ENCODE assay signal across 8 cellular contexts in genomic region chr5:75734913-75735789, GRCh38. TPM values are rescaled to one million over a fixed set of nuclear protein-coding genes. Genes with fewer than 3 reads are reported as not detected.
DNase-seq lines count a peak whose midpoint lies in the region; ATAC-seq and TF ChIP-seq lines count a peak whose summit lies in the region.

No MANE protein-coding gene starts in this region.

- no peaks in the 10 kb centered on the region for H3K36me3 Mint-ChIP-seq in activated CD8-positive, alpha-beta T cell treated with anti-CD3 and anti-CD28 coated beads, Interleukin-2, amount 10 ng/mL, durations not matched to agents 7 days and 5 days (ENCODE audit: low read depth)

- no peak overlapping the region for H2AFZ ChIP-seq in KMS-11 (ENCODE audit: low read depth)

- peaks cover 7% of the 10 kb centered on the region for H3K27me3 Mint-ChIP-seq in activated CD8-positive, alpha-beta T cell treated with anti-CD3 and anti-CD28 coated beads, Interleukin-2, amount 10 ng/mL, durations not matched to agents 7 days and 5 days (ENCODE audit: low read depth)

- no peaks in the 10 kb centered on the region for H3K9me3 Mint-ChIP-seq in activated CD8-positive, alpha-beta T cell treated with anti-CD3 and anti-CD28 coated beads, Interleukin-2, amount 10 ng/mL, durations not matched to agents 7 days and 5 days (ENCODE audit: insufficient read depth)

- H3K79me2 ChIP-seq in KMS-11 (ENCODE audit: insufficient read depth, low read depth): no peaks in the 10 kb centered on the region

- CTCF ChIA-PET in activated CD8-positive, alpha-beta T cell treated with anti-CD3 and anti-CD28 coated beads, Interleukin-2, amount 10 ng/mL, durations not matched to agents 7 days and 5 days (lab: Charles Lee): interaction anchor here (1.1 kb wide), 1 partner anchor 337 kb away, joined by 3 read pairs; no protein-coding TSS in a partner anchor

- H3K9me3 ChIP-seq in heart right ventricle: peaks cover 0 to 11% (median 0%) of the 10 kb centered on the region in 11 donors

- POLR2A ChIA-PET in activated CD8-positive, alpha-beta T cell treated with anti-CD3 and anti-CD28 coated beads, Interleukin-2, amount 10 ng/mL, durations not matched to agents 7 days and 5 days (lab: Charles Lee): no interaction called here

- intact Hi-C loops in heart right ventricle (cut with DNase I): loop anchor here in 7 of 10 donors (1.0 to 10.0 kb wide), 6 partner anchors 440 to 522 kb away; no protein-coding TSS in a partner anchor
- intact Hi-C loops in Right ventricle myocardium inferior (cut with DNase I): loop anchor here (2.0 to 5.0 kb wide), 2 partner anchors 440 to 522 kb away; no protein-coding TSS in a partner anchor

- DNase-seq in heart right ventricle: peak in 1 of 2 donors; percentile 13
- DNase-seq in Right ventricle myocardium inferior (ENCODE audit: missing footprints): no peak
- DNase-seq in activated CD8-positive, alpha-beta T cell treated with anti-CD3 and anti-CD28 coated beads, Interleukin-2, amount 10 ng/mL, durations not matched to agents 7 days and 5 days: peak; percentile 29
- peak; percentile 43 for DNase-seq in iPS-NIHi7 (ENCODE audit: extremely low spot score)
- DNase-seq in amniotic stem cell (lab: John Stamatoyannopoulos, UW): no peak

- H3K4me1 ChIP-seq in heart right ventricle (no peaks in the 10 kb centered on the region), KMS-11 (ENCODE audit: low read depth, poor library complexity, severe bottlenecking) (no peaks in the 10 kb centered on the region)

- no peaks in the 10 kb centered on the region for H3K36me3 ChIP-seq in heart right ventricle
- H3K36me3 ChIP-seq in KMS-11 (ENCODE audit: insufficient read depth): no peaks in the 10 kb centered on the region

- no peak overlapping the region for H3K9ac ChIP-seq in KMS-11

- TF ChIP-seq CTCF in heart right ventricle (IDR thresholded peaks at IDR 0.05) (peak in 7 of 9 donors; percentile 44 to 66 (median 56)), KMS-11 (conservative IDR thresholded peaks at IDR 0.05; ENCODE audit: low read depth, low read length) (peak; percentile 75)

- H3K4me1 Mint-ChIP-seq in activated CD8-positive, alpha-beta T cell treated with anti-CD3 and anti-CD28 coated beads, Interleukin-2, amount 10 ng/mL, durations not matched to agents 7 days and 5 days (ENCODE audit: low read depth): no peaks in the 10 kb centered on the region

- WGBS in heart right ventricle, 2 donors: 35 to 36% methylated on average over 6 of the region's 6 CpGs

- no peak overlapping the region for H3K4me3 Mint-ChIP-seq in activated CD8-positive, alpha-beta T cell treated with anti-CD3 and anti-CD28 coated beads, Interleukin-2, amount 10 ng/mL, durations not matched to agents 7 days and 5 days

- ATAC-seq in heart right ventricle: peak in 6 of 8 donors; percentile 38 to 90 (median 64)
- ATAC-seq in Right ventricle myocardium inferior: no peak
- ATAC-seq in activated CD8-positive, alpha-beta T cell treated with anti-CD3 and anti-CD28 coated beads, Interleukin-2, amount 10 ng/mL, durations not matched to agents 7 days and 5 days: no peak
- no peak for ATAC-seq in GM18858 (IDR thresholded peaks at IDR 0.05; ENCODE audit: unreplicated experiment)
- no peak for ATAC-seq in HG03280 (IDR thresholded peaks at IDR 0.05; ENCODE audit: unreplicated experiment)

- no peak overlapping the region for H3K4me2 ChIP-seq in KMS-11

- H3K4me3 ChIP-seq in heart right ventricle (no peak overlapping the region), KMS-11 (IDR thresholded peaks at IDR 0.05; ENCODE audit: insufficient read depth, low read depth, low read length) (no peak overlapping the region)

- H4K20me1 ChIP-seq in KMS-11 (ENCODE audit: insufficient read depth): no peaks in the 10 kb centered on the region

- H3K27me3 ChIP-seq in heart right ventricle (peaks cover 0 to 15% (median 0%) of the 10 kb centered on the region in 7 donors), KMS-11 (ENCODE audit: insufficient read depth, low read depth) (no peaks in the 10 kb centered on the region)

- H3K27ac ChIP-seq in heart right ventricle (no peak overlapping the region), KMS-11 (no peak overlapping the region)

- H3K27ac Mint-ChIP-seq in activated CD8-positive, alpha-beta T cell treated with anti-CD3 and anti-CD28 coated beads, Interleukin-2, amount 10 ng/mL, durations not matched to agents 7 days and 5 days: no peak overlapping the region

RNA-seq across cellular contexts. Expression of gene POC5, which starts 17.9 kb away (rescaled TPM):
- total RNA-seq in heart right ventricle (1 to 10 TPM; 2.6 to 5.5 (median 3.8) TPM), Right ventricle myocardium inferior (3.0 TPM)
- 1 to 10 TPM; 5.0 to 5.5 TPM for polyA plus RNA-seq in heart right ventricle
- total RNA-seq in activated CD8-positive, alpha-beta T cell treated with anti-CD3 and anti-CD28 coated beads, Interleukin-2, amount 10 ng/mL, durations not matched to agents 7 days and 5 days: 10 to 100 TPM; 21.3 to 23.9 TPM

Comparison
In these comparisons a context has a peak if more than half of its experiments do, and no peak if none do; other contexts are left out.
1. ATAC-seq: peak in heart right ventricle (6 of 8); none in Right ventricle myocardium inferior (single experiment), activated CD8-positive, alpha-beta T cell treated with anti-CD3 and anti-CD28 coated beads, Interleukin-2, amount 10 ng/mL, durations not matched to agents 7 days and 5 days (single experiment), GM18858 (single experiment) and HG03280 (single experiment).
2. DNase-seq: peak in activated CD8-positive, alpha-beta T cell treated with anti-CD3 and anti-CD28 coated beads, Interleukin-2, amount 10 ng/mL, durations not matched to agents 7 days and 5 days (single experiment) and iPS-NIHi7 (single experiment); none in Right ventricle myocardium inferior (single experiment) and amniotic stem cell (single experiment).